ENCODE assay signal across 1 cellular context in genomic region chr16:66937725-66938337, GRCh38.
TF ChIP-seq lines count a peak whose summit lies in the region.

No MANE protein-coding gene starts in this region.

TF ChIP-seq in HEK293T, 16 proteins besides CTCF, POLR2A, EP300 and RAD21:
- no peak for TF ChIP-seq BHLHE40 (IDR thresholded peaks at IDR 0.05; ENCODE audit: borderline replicate concordance)
- TF ChIP-seq TARDBP (IDR thresholded peaks at IDR 0.05): no peak
- no peak for TF ChIP-seq ARNT (IDR thresholded peaks at IDR 0.05)
- no peak for TF ChIP-seq NFRKB (IDR thresholded peaks at IDR 0.05)
- TF ChIP-seq HDGF (IDR thresholded peaks at IDR 0.05; ENCODE audit: borderline replicate concordance): no peak
- TF ChIP-seq CTBP1 (IDR thresholded peaks at IDR 0.05; ENCODE audit: borderline replicate concordance): no peak
- TF ChIP-seq LEF1 (IDR thresholded peaks at IDR 0.05; ENCODE audit: borderline replicate concordance): no peak
- TF ChIP-seq FOXM1 (IDR thresholded peaks at IDR 0.05; ENCODE audit: borderline replicate concordance): no peak
- TF ChIP-seq L3MBTL2 (conservative IDR thresholded peaks at IDR 0.05): no peak
